Comparison of ENCODE assay signal across 1 cellular context in genomic region chr14:39055786-39056474, GRCh38.
A peak's percentile ranks its signal among the peaks of the same experiment; 100 is the strongest.
TF ChIP-seq lines count a peak whose summit lies in the region.

No MANE protein-coding gene starts in this region.

TF ChIP-seq in HepG2, 621 proteins besides CTCF, POLR2A, EP300 and RAD21 (continued from another document):
- TF ChIP-seq, protein P1, sequence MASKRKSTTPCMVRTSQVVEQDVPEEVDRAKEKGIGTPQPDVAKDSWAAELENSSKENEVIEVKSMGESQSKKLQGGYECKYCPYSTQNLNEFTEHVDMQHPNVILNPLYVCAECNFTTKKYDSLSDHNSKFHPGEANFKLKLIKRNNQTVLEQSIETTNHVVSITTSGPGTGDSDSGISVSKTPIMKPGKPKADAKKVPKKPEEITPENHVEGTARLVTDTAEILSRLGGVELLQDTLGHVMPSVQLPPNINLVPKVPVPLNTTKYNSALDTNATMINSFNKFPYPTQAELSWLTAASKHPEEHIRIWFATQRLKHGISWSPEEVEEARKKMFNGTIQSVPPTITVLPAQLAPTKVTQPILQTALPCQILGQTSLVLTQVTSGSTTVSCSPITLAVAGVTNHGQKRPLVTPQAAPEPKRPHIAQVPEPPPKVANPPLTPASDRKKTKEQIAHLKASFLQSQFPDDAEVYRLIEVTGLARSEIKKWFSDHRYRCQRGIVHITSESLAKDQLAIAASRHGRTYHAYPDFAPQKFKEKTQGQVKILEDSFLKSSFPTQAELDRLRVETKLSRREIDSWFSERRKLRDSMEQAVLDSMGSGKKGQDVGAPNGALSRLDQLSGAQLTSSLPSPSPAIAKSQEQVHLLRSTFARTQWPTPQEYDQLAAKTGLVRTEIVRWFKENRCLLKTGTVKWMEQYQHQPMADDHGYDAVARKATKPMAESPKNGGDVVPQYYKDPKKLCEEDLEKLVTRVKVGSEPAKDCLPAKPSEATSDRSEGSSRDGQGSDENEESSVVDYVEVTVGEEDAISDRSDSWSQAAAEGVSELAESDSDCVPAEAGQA (IDR thresholded peaks at IDR 0.05; ENCODE audit: low read depth): no peak
- TF ChIP-seq, protein P1 (CRISPR knock-in tag; IDR thresholded peaks at IDR 0.05; ENCODE audit: borderline replicate concordance): no peak
- TF ChIP-seq IRF2 (CRISPR knock-in tag; IDR thresholded peaks at IDR 0.05) (peak; percentile 15; the same call in 1 of the 2 replicates), NR2F6 (IDR thresholded peaks at IDR 0.05) (no peak), NR2F6 (CRISPR knock-in tag; IDR thresholded peaks at IDR 0.05) (no peak), KAT7 (CRISPR knock-in tag; IDR thresholded peaks at IDR 0.05; ENCODE audit: borderline replicate concordance) (no peak), ZNF414 (CRISPR knock-in tag; IDR thresholded peaks at IDR 0.05) (no peak), HOXA3 (CRISPR knock-in tag; IDR thresholded peaks at IDR 0.05) (peak; percentile 44; the same call in 1 of the 2 replicates), POLR2AphosphoS2 (IDR thresholded peaks at IDR 0.05; ENCODE audit: low read depth, low read length) (peak; percentile 61; the same call in 1 of the 2 replicates), ASH2L (IDR thresholded peaks at IDR 0.05; ENCODE audit: insufficient read length, low read depth, low read length) (peak; percentile 31), MYNN (CRISPR knock-in tag; IDR thresholded peaks at IDR 0.05; ENCODE audit: low read depth) (no peak)
- TF ChIP-seq, protein P2, sequence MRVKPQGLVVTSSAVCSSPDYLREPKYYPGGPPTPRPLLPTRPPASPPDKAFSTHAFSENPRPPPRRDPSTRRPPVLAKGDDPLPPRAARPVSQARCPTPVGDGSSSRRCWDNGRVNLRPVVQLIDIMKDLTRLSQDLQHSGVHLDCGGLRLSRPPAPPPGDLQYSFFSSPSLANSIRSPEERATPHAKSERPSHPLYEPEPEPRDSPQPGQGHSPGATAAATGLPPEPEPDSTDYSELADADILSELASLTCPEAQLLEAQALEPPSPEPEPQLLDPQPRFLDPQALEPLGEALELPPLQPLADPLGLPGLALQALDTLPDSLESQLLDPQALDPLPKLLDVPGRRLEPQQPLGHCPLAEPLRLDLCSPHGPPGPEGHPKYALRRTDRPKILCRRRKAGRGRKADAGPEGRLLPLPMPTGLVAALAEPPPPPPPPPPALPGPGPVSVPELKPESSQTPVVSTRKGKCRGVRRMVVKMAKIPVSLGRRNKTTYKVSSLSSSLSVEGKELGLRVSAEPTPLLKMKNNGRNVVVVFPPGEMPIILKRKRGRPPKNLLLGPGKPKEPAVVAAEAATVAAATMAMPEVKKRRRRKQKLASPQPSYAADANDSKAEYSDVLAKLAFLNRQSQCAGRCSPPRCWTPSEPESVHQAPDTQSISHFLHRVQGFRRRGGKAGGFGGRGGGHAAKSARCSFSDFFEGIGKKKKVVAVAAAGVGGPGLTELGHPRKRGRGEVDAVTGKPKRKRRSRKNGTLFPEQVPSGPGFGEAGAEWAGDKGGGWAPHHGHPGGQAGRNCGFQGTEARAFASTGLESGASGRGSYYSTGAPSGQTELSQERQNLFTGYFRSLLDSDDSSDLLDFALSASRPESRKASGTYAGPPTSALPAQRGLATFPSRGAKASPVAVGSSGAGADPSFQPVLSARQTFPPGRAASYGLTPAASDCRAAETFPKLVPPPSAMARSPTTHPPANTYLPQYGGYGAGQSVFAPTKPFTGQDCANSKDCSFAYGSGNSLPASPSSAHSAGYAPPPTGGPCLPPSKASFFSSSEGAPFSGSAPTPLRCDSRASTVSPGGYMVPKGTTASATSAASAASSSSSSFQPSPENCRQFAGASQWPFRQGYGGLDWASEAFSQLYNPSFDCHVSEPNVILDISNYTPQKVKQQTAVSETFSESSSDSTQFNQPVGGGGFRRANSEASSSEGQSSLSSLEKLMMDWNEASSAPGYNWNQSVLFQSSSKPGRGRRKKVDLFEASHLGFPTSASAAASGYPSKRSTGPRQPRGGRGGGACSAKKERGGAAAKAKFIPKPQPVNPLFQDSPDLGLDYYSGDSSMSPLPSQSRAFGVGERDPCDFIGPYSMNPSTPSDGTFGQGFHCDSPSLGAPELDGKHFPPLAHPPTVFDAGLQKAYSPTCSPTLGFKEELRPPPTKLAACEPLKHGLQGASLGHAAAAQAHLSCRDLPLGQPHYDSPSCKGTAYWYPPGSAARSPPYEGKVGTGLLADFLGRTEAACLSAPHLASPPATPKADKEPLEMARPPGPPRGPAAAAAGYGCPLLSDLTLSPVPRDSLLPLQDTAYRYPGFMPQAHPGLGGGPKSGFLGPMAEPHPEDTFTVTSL (CRISPR knock-in tag; IDR thresholded peaks at IDR 0.05; ENCODE audit: borderline replicate concordance): 0 out of 2 replicates have a peak, but pooled peaks have one; percentile 30
